Comparison of ENCODE assay signal across 1 cellular context in genomic region chr6:14739830-14740229, GRCh38.
TF ChIP-seq lines count a peak whose summit lies in the region.

No MANE protein-coding gene starts in this region.

TF ChIP-seq in neural cell, 6 proteins besides CTCF, POLR2A, EP300 and RAD21 (continued from another document):
- no peak for TF ChIP-seq TAF1 (IDR thresholded peaks at IDR 0.05; ENCODE audit: low read depth)
- TF ChIP-seq, protein P1, sequence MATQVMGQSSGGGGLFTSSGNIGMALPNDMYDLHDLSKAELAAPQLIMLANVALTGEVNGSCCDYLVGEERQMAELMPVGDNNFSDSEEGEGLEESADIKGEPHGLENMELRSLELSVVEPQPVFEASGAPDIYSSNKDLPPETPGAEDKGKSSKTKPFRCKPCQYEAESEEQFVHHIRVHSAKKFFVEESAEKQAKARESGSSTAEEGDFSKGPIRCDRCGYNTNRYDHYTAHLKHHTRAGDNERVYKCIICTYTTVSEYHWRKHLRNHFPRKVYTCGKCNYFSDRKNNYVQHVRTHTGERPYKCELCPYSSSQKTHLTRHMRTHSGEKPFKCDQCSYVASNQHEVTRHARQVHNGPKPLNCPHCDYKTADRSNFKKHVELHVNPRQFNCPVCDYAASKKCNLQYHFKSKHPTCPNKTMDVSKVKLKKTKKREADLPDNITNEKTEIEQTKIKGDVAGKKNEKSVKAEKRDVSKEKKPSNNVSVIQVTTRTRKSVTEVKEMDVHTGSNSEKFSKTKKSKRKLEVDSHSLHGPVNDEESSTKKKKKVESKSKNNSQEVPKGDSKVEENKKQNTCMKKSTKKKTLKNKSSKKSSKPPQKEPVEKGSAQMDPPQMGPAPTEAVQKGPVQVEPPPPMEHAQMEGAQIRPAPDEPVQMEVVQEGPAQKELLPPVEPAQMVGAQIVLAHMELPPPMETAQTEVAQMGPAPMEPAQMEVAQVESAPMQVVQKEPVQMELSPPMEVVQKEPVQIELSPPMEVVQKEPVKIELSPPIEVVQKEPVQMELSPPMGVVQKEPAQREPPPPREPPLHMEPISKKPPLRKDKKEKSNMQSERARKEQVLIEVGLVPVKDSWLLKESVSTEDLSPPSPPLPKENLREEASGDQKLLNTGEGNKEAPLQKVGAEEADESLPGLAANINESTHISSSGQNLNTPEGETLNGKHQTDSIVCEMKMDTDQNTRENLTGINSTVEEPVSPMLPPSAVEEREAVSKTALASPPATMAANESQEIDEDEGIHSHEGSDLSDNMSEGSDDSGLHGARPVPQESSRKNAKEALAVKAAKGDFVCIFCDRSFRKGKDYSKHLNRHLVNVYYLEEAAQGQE (IDR thresholded peaks at IDR 0.05; ENCODE audit: borderline replicate concordance): no peak
- TF ChIP-seq POLR2AphosphoS5 (IDR thresholded peaks at IDR 0.05): no peak
